Comparison of ENCODE assay signal across 11 cellular contexts in the genomic region with DNA sequence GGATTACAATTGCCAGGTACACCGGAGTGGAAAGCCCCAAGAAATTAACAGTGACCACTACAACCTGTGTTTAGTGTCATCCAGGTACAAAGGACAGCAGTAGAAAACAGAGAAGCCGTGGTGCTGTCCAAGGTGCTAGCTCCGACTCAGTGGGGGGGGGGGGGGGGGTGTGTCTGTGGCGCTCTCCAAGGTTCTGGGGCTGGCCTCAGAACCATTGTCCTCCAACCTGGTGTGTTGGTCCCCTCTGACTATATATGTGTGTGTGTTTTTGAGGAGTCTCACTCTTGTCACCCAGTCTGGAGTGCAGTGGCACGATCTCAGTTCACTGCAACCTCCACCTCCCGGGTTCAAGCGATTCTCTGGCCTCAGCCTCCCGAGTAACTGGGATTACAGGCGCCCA. TPM values are rescaled to one million over a fixed set of nuclear protein-coding genes. Genes with fewer than 3 reads are reported as not detected.
DNase-seq lines count a peak whose midpoint lies in the region; FAIRE-seq and TF ChIP-seq lines count a peak whose summit lies in the region.
"Had no signal": no experiment of that assay in that cellular context is flagged by ENCODE, and none has a peak within 500 bp of the region (broad histone marks: within the 10 kb centered on the region; RNA-seq: fewer than 3 reads in every experiment).

No MANE protein-coding gene starts in this region.

- TF ChIP-seq CTCF in HFFc6 (IDR thresholded peaks at IDR 0.05), result no peak

- no peaks in the 10 kb centered on the region; the same call in 1 of the 2 replicates for H3K9me3 Mint-ChIP-seq in HFFc6

- FAIRE-seq in GM19239 (lab: Jason Lieb, UNC), result no peak
- FAIRE-seq: islet of Langerhans had no signal

- DNase-seq in AG08395 (ENCODE audit: low spot score) (peak; percentile 70), islet precursor cell (peak; percentile 87), cerebellum (ENCODE audit: low spot score) (no peak), HCEC 1CT (no peak), GM19239 (ENCODE audit: insufficient read length, low spot score) (no peak), HFFc6 (no peak)
- DNase-seq in Jurkat, Clone E6-1 (ENCODE audit: low read depth, low spot score), result peak; percentile 43
- DNase-seq in activated T-cell treated with anti-CD3 and anti-CD28 coated beads, Interleukin-2, amount 50 U/mL, for 1 hour, result peak; percentile 57
- DNase-seq: upper lobe of left lung had no signal

- no peak overlapping the region for H3K4me3 Mint-ChIP-seq in HFFc6

- H3K27ac Mint-ChIP-seq in HFFc6, result no peak overlapping the region

- peaks cover 7% of the 10 kb centered on the region for H3K36me3 Mint-ChIP-seq in HFFc6 (ENCODE audit: low read depth)

- peaks cover 18% of the 10 kb centered on the region for H3K4me1 Mint-ChIP-seq in HFFc6 (ENCODE audit: low read depth)

- H3K27me3 Mint-ChIP-seq in HFFc6 (ENCODE audit: insufficient read depth), result no peaks in the 10 kb centered on the region; the same call in 1 of the 2 replicates

- H3K4me3 ChIP-seq in Jurkat, Clone E6-1 (ENCODE audit: low read length), result no peak overlapping the region
- H3K4me3 ChIP-seq: SK-N-MC, upper lobe of left lung had no signal

RNA-seq across cellular contexts. Expression of a gene that starts 5.8 kb away (rescaled TPM):
- 11.0 TPM for polyA plus RNA-seq in Jurkat, Clone E6-1 (2012; ENCODE audit: insufficient read depth, insufficient read length)
- total RNA-seq in cerebellum, result 16.9 TPM
- total RNA-seq in HFFc6 (2021; fragmentation: NEBNext Ultra II Directional; extraction: Animal tissue kit (Norgen Biotek cat#: 25700)), result 10 to 100 TPM; 12.8 to 16.3 (median 14.5) TPM

RNA-seq across cellular contexts. Expression of a gene that starts 21.3 kb away (rescaled TPM):
- 2.8 TPM for polyA plus RNA-seq in Jurkat, Clone E6-1 (2012; ENCODE audit: insufficient read depth, insufficient read length)
- total RNA-seq in cerebellum, result 11.3 TPM
- total RNA-seq in HFFc6 (2021; fragmentation: NEBNext Ultra II Directional; extraction: Animal tissue kit (Norgen Biotek cat#: 25700)), result 1 to 10 TPM; 1.1 to 2.0 (median 1.6) TPM

RNA-seq across cellular contexts. Expression of a gene that starts 26.0 kb away (rescaled TPM):
- polyA plus RNA-seq in Jurkat, Clone E6-1 (2012; ENCODE audit: insufficient read depth, insufficient read length), result not detected
- total RNA-seq in cerebellum, result not detected
- total RNA-seq in HFFc6 (2021; fragmentation: NEBNext Ultra II Directional; extraction: Animal tissue kit (Norgen Biotek cat#: 25700)), result not detected
- total RNA-seq: upper lobe of left lung had no signal

RNA-seq across cellular contexts. Expression of a gene that starts 58.4 kb away (rescaled TPM):
- polyA plus RNA-seq in Jurkat, Clone E6-1 (2012; ENCODE audit: insufficient read depth, insufficient read length), result not detected
- total RNA-seq in cerebellum, result not detected
- total RNA-seq in HFFc6 (2021; fragmentation: NEBNext Ultra II Directional; extraction: Animal tissue kit (Norgen Biotek cat#: 25700)), result not detected

Comparison
In these comparisons a context has a peak if more than half of its experiments do, and no peak if none do; other contexts are left out.
1. DNase-seq: peak in AG08395 (single experiment), Jurkat, Clone E6-1 (single experiment), activated T-cell treated with anti-CD3 and anti-CD28 coated beads, Interleukin-2, amount 50 U/mL, for 1 hour (single experiment) and islet precursor cell (single experiment); none in cerebellum (single experiment), HCEC 1CT (single experiment), GM19239 (single experiment) and HFFc6 (single experiment).